Comparison of ENCODE assay signal across 12 cellular contexts in the genomic region with DNA sequence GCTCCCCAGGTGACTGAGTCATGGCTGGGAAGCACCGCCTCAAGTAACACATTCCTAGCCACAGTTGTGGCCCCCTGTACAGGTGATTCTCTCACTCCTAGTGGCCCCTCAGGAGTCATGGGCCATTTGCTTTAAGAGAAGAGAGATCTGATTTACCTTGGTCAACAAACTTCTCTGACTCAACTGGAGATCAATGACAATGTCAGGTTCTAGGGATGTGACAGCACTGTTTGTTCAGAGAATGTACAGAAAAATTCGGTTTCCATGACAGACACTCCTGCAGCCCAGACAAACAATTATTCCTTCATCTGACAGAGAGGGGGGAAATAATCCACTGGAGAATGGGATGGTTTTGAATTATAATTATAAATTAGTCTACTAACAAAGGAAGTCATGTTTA. TPM values are rescaled to one million over a fixed set of nuclear protein-coding genes. Genes with fewer than 3 reads are reported as not detected.
DNase-seq lines count a peak whose midpoint lies in the region; ATAC-seq and TF ChIP-seq lines count a peak whose summit lies in the region.
"Had no signal": no experiment of that assay in that cellular context is flagged by ENCODE, and none has a peak within 500 bp of the region (broad histone marks: within the 10 kb centered on the region; RNA-seq: fewer than 3 reads in every experiment).

No MANE protein-coding gene starts in this region.

- H3K9me2 ChIP-seq in PC-3 (replicated peaks; ENCODE audit: low read length), result no peaks in the 10 kb centered on the region; the same call in 1 of the 2 replicates

- no peak for TF ChIP-seq CTCF in PC-3 (conservative IDR thresholded peaks at IDR 0.05; ENCODE audit: low read depth, low read length)
- no peak for TF ChIP-seq CTCF in stomach (IDR thresholded peaks at IDR 0.05)

- no peaks in the 10 kb centered on the region for H3K36me3 ChIP-seq in PC-3 (ENCODE audit: low read depth, low read length)
- peaks cover 0 to 13% (median 2%) of the 10 kb centered on the region in 4 donors for H3K36me3 ChIP-seq in stomach

- no peaks in the 10 kb centered on the region for H3K27me3 Mint-ChIP-seq in activated naive CD4-positive, alpha-beta T cell treated with anti-CD3 and anti-CD28 coated beads, Interleukin-2, amount 10 ng/mL, durations not matched to agents 7 days and 5 days
- no peaks in the 10 kb centered on the region for H3K27me3 Mint-ChIP-seq in effector memory CD8-positive, alpha-beta T cell

- no peak overlapping the region for H3K27ac ChIP-seq in PC-3 (ENCODE audit: low read length)
- H3K27ac ChIP-seq in stomach, result peak overlapping the region in 4 of 5 donors; percentile 10 to 81 (median 36)

- POLR2A ChIA-PET in PC-3 (lab: Charles Lee; ENCODE audit: unreplicated experiment), result no interaction called here

- no TSS peak for BruUV-seq in PC-3 (replicated peaks; lab: Mats Ljungman, UMichigan)

- no peak overlapping the region for H3K4me3 Mint-ChIP-seq in activated naive CD4-positive, alpha-beta T cell treated with anti-CD3 and anti-CD28 coated beads, Interleukin-2, amount 10 ng/mL, durations not matched to agents 7 days and 5 days
- H3K4me3 Mint-ChIP-seq in effector memory CD8-positive, alpha-beta T cell, result peak overlapping the region; percentile 70 to 73

- H3K27me3 ChIP-seq in PC-3 (ENCODE audit: low read length) (no peaks in the 10 kb centered on the region), stomach (no peaks in the 10 kb centered on the region)

- H3K4me1 ChIP-seq in PC-3 (ENCODE audit: insufficient read depth, low read length) (peaks cover 36% of the 10 kb centered on the region), stomach (peaks cover 34 to 91% (median 60%) of the 10 kb centered on the region in 4 donors)

- H3K27ac Mint-ChIP-seq in activated naive CD4-positive, alpha-beta T cell treated with anti-CD3 and anti-CD28 coated beads, Interleukin-2, amount 10 ng/mL, durations not matched to agents 7 days and 5 days, result peak overlapping the region; percentile 94
- peak overlapping the region; percentile 82 to 83 for H3K27ac Mint-ChIP-seq in effector memory CD8-positive, alpha-beta T cell

- no peak overlapping the region for H3K4me2 ChIP-seq in PC-3 (ENCODE audit: low read length)

- no peak overlapping the region for H2AFZ ChIP-seq in PC-3 (ENCODE audit: low read length)

- H3K4me3 ChIP-seq in PC-3 (ENCODE audit: low read length) (no peak overlapping the region), stomach (no peak overlapping the region)

- peaks cover 7% of the 10 kb centered on the region for H3F3A ChIP-seq in PC-3 (ENCODE audit: low read length, unreplicated experiment)

- peaks cover 14% of the 10 kb centered on the region; the same call in 1 of the 2 replicates for H4K20me1 ChIP-seq in PC-3 (ENCODE audit: low read length)

- no peak overlapping the region for H3K9ac ChIP-seq in PC-3 (ENCODE audit: low read length)

- H3K9me3 ChIP-seq in PC-3 (ENCODE audit: low read length) (no peaks in the 10 kb centered on the region), stomach (no peaks in the 10 kb centered on the region)

- CTCF ChIA-PET in activated naive CD4-positive, alpha-beta T cell treated with anti-CD3 and anti-CD28 coated beads, Interleukin-2, amount 10 ng/mL, durations not matched to agents 7 days and 5 days (lab: Charles Lee), result interaction anchor here (0.5 to 3.1 kb wide), 4 partner anchors 13 to 201 kb away, joined by 3 to 18 read pairs (median 7); no protein-coding TSS in a partner anchor
- CTCF ChIA-PET in PC-3 (lab: Charles Lee), result no interaction called here

- ATAC-seq in PC-3 (peak; percentile 62), GM18520 (IDR thresholded peaks at IDR 0.05; ENCODE audit: unreplicated experiment) (no peak), GM18873 (IDR thresholded peaks at IDR 0.05; ENCODE audit: low FRiP score, unreplicated experiment) (no peak)
- no peak for ATAC-seq in effector memory CD8-positive, alpha-beta T cell (replicated peaks)

- WGBS in stomach, 5 donors, result 61 to 73% (median 66%) methylated on average over 2 of the region's 2 CpGs

- peaks cover 76% of the 10 kb centered on the region for H3K4me1 Mint-ChIP-seq in activated naive CD4-positive, alpha-beta T cell treated with anti-CD3 and anti-CD28 coated beads, Interleukin-2, amount 10 ng/mL, durations not matched to agents 7 days and 5 days
- peaks cover 52 to 58% of the 10 kb centered on the region in 2 donors for H3K4me1 Mint-ChIP-seq in effector memory CD8-positive, alpha-beta T cell (ENCODE audit: low read depth in 2 of 2)

- TF ChIP-seq EP300 in stomach (IDR thresholded peaks at IDR 0.05), result no peak

- peaks cover 59% of the 10 kb centered on the region for H3K79me2 ChIP-seq in PC-3 (ENCODE audit: low read length)

- intact Hi-C loops in PC-3 (cut with micrococcal nuclease) (no loop called here), stomach (cut with DNase I; ENCODE audit: low total_unique reads) (no loop called here)

- TF ChIP-seq POLR2A in stomach (IDR thresholded peaks at IDR 0.05), result no peak

- no peaks in the 10 kb centered on the region for H3K9me3 Mint-ChIP-seq in activated naive CD4-positive, alpha-beta T cell treated with anti-CD3 and anti-CD28 coated beads, Interleukin-2, amount 10 ng/mL, durations not matched to agents 7 days and 5 days
- H3K9me3 Mint-ChIP-seq in effector memory CD8-positive, alpha-beta T cell, result no peaks in the 10 kb centered on the region
- H3K9me3 Mint-ChIP-seq: naive B cell had no signal

- no peak for DNase-seq in activated naive CD4-positive, alpha-beta T cell treated with anti-CD3 and anti-CD28 coated beads, Interleukin-2, amount 10 ng/mL, durations not matched to agents 7 days and 5 days
- DNase-seq in activated naive CD4-positive, alpha-beta T cell (lab: John Stamatoyannopoulos, UW), result no peak
- peak; percentile 75 for DNase-seq in PC-3
- DNase-seq in effector memory CD8-positive, alpha-beta T cell, result no peak
- no peak for DNase-seq in stomach
- DNase-seq in NCI-H1105 treated with DMSO at 0.1 percent for 48 hours (lab: John Stamatoyannopoulos, UW), result no peak
- DNase-seq: aorta, EL, naive B cell, T1000 had no signal

- H3K36me3 Mint-ChIP-seq in activated naive CD4-positive, alpha-beta T cell treated with anti-CD3 and anti-CD28 coated beads, Interleukin-2, amount 10 ng/mL, durations not matched to agents 7 days and 5 days, result peaks cover 47% of the 10 kb centered on the region
- peaks cover 46% of the 10 kb centered on the region for H3K36me3 Mint-ChIP-seq in effector memory CD8-positive, alpha-beta T cell (ENCODE audit: insufficient read depth)

RNA-seq across cellular contexts. Expression of a gene that starts 9.8 kb away (rescaled TPM):
- total RNA-seq in PC-3 (2014; rRNA removed) (13.5 and 17.9 TPM in 2 replicates), stomach (10 to 100 TPM; 23.7 to 76.4 (median 33.8) TPM)
- polyA plus RNA-seq in stomach, result 1 to 10 TPM; 4.1 to 6.4 (median 6.1) TPM
